Comparison of ENCODE assay signal across 19 cellular contexts in genomic region chr4:10051536-10052135, GRCh38. TPM values are rescaled to one million over a fixed set of nuclear protein-coding genes. Genes with fewer than 3 reads are reported as not detected.
DNase-seq lines count a peak whose midpoint lies in the region; ATAC-seq and TF ChIP-seq lines count a peak whose summit lies in the region.
"Had no signal": no experiment of that assay in that cellular context is flagged by ENCODE, and none has a peak within 500 bp of the region (broad histone marks: within the 10 kb centered on the region; RNA-seq: fewer than 3 reads in every experiment).

No MANE protein-coding gene starts in this region.

- H4K20me1 ChIP-seq in GM23338 (replicated peaks; ENCODE audit: insufficient read depth), result no peaks in the 10 kb centered on the region

- ATAC-seq in GM23338 (no peak), HG02798 (IDR thresholded peaks at IDR 0.05; ENCODE audit: poor library complexity, unreplicated experiment) (no peak), GM21576 (IDR thresholded peaks at IDR 0.05; ENCODE audit: unreplicated experiment) (no peak)

- peaks cover 29% of the 10 kb centered on the region for H3K4me1 Mint-ChIP-seq in GM23338

- H3K4me3 Mint-ChIP-seq in GM23338, result no peak overlapping the region
- H3K4me3 Mint-ChIP-seq: CD8-positive, alpha-beta memory T cell had no signal

- H3K27me3 ChIP-seq in GM23338 (ENCODE audit: insufficient read depth) (no peaks in the 10 kb centered on the region), WERI-Rb-1 (ENCODE audit: insufficient read depth, low read depth, severe bottlenecking) (no peaks in the 10 kb centered on the region)

- H3K27ac ChIP-seq in GM23338 (ENCODE audit: low read depth) (no peak overlapping the region), WERI-Rb-1 (peak overlapping the region; percentile 79)
- H3K27ac ChIP-seq: SK-N-MC had no signal

- no peaks in the 10 kb centered on the region for H3K9me3 Mint-ChIP-seq in GM23338
- H3K9me3 Mint-ChIP-seq: CD8-positive, alpha-beta memory T cell had no signal

- H3F3A ChIP-seq in GM23338 (replicated peaks; ENCODE audit: low read depth), result no peaks in the 10 kb centered on the region

- no peaks in the 10 kb centered on the region for H3K9me2 ChIP-seq in GM23338 (ENCODE audit: insufficient read depth)

- H3K36me3 Mint-ChIP-seq in GM23338 (ENCODE audit: low read depth), result no peaks in the 10 kb centered on the region; the same call in 2 of the 3 replicates

- no peaks in the 10 kb centered on the region for H3K36me3 ChIP-seq in GM23338 (ENCODE audit: insufficient read depth)
- H3K36me3 ChIP-seq in WERI-Rb-1, result no peaks in the 10 kb centered on the region

- DNase-seq in GM23338 (ENCODE audit: low spot score), result no peak
- peak; percentile 92 for DNase-seq in WERI-Rb-1
- peak; percentile 43 for DNase-seq in left kidney (ENCODE audit: low read depth, low spot score)
- peak; percentile 52 for DNase-seq in retinal pigment epithelial cell (ENCODE audit: low read depth)
- DNase-seq in SIG-M5 (lab: John Stamatoyannopoulos, UW), result no peak
- DNase-seq: ACHN; C1 segment of cervical spinal cord; CD8-positive, alpha-beta memory T cell; GDM1; GOT3; KG1; MV-4-11; NCI-H187; NCI-H748 treated with DMSO at 0.1 percent for 48 hours; OCI-M1; Right ventricle myocardium superior had no signal

- H3K4me2 ChIP-seq in GM23338, result no peak overlapping the region

- H3K4me1 ChIP-seq in GM23338 (ENCODE audit: insufficient read depth), result peaks cover 13% of the 10 kb centered on the region

- peaks cover 3% of the 10 kb centered on the region for H3K27me3 Mint-ChIP-seq in GM23338 (ENCODE audit: insufficient read depth, low read depth, poor library complexity)

- H3K27ac Mint-ChIP-seq in GM23338, result no peak overlapping the region; the same call in 1 of the 2 replicates
- H3K27ac Mint-ChIP-seq: CD8-positive, alpha-beta memory T cell had no signal

- 0 out of 2 replicates have a peak overlapping the region, but pooled peaks have one; percentile 10 for H2AFZ ChIP-seq in GM23338

- H3K79me2 ChIP-seq in GM23338 (replicated peaks; ENCODE audit: insufficient read depth), result no peaks in the 10 kb centered on the region

- no peak overlapping the region for H3K4me3 ChIP-seq in GM23338
- H3K4me3 ChIP-seq in WERI-Rb-1 (ENCODE audit: low read depth, low read length), result peak overlapping the region; percentile 26
- H3K4me3 ChIP-seq in retinal pigment epithelial cell (ENCODE audit: low read length), result no peak overlapping the region
- H3K4me3 ChIP-seq: SK-N-MC had no signal

- H3K9me3 ChIP-seq in WERI-Rb-1 (ENCODE audit: severe bottlenecking), result no peaks in the 10 kb centered on the region

- TF ChIP-seq CTCF in GM23338 (conservative IDR thresholded peaks at IDR 0.05; ENCODE audit: low read depth in 2 of 2) (no peak), WERI-Rb-1 (IDR thresholded peaks at IDR 0.05; ENCODE audit: low read depth, low read length) (no peak), retinal pigment epithelial cell (conservative IDR thresholded peaks at IDR 0.05; ENCODE audit: low read depth, low read length) (no peak)

TF ChIP-seq in GM23338, 12 proteins besides CTCF, POLR2A, EP300 and RAD21 (continues in another document):
- no peak for TF ChIP-seq ZNF114 (CRISPR knock-in tag; IDR thresholded peaks at IDR 0.05)
- no peak for TF ChIP-seq POLR2AphosphoS5 (IDR thresholded peaks at IDR 0.05; ENCODE audit: low read depth)
- no peak for TF ChIP-seq EZH2phosphoT487 (IDR thresholded peaks at IDR 0.05; ENCODE audit: unreplicated experiment)
- TF ChIP-seq ZNF331 (CRISPR knock-in tag; IDR thresholded peaks at IDR 0.05; ENCODE audit: low read depth), result no peak
- no peak for TF ChIP-seq CREB1 (CRISPR knock-in tag; IDR thresholded peaks at IDR 0.05; ENCODE audit: low read depth)
- no peak for TF ChIP-seq EZH2 (IDR thresholded peaks at IDR 0.05; ENCODE audit: low read depth, unreplicated experiment)
- no peak for TF ChIP-seq REST (IDR thresholded peaks at IDR 0.05; ENCODE audit: unreplicated experiment)
- TF ChIP-seq STAT1 (IDR thresholded peaks at IDR 0.05; ENCODE audit: unreplicated experiment), result no peak
- TF ChIP-seq NANOG (IDR thresholded peaks at IDR 0.05; ENCODE audit: borderline replicate concordance), result no peak
- TF ChIP-seq ZNF462 (CRISPR knock-in tag; IDR thresholded peaks at IDR 0.05), result no peak

RNA-seq across cellular contexts. Expression of gene SLC2A9, which starts 30.3 kb away (rescaled TPM):
- total RNA-seq in GM23338 (2014; rRNA removed; shearing (Covaris generic)), result 0.21 TPM in 1 of 2 replicates, not detected in the other
- polyA plus RNA-seq in GM23338 (2016; fragmentation: Nextera tagmentation; extraction: Ambion mirVana), result 0.17 and 0.40 TPM in 2 replicates

Comparison
In these comparisons a context has a peak if more than half of its experiments do, and no peak if none do; other contexts are left out.
1. DNase-seq: peak in WERI-Rb-1 (single experiment), left kidney (single experiment) and retinal pigment epithelial cell (single experiment); none in GM23338 (single experiment) and SIG-M5 (single experiment).